Comparison of ENCODE assay signal across 8 cellular contexts in genomic region chr5:178204205-178205009, GRCh38.
A peak's percentile ranks its signal among the peaks of the same experiment; 100 is the strongest.
DNase-seq lines count a peak whose midpoint lies in the region; ATAC-seq lines count a peak whose summit lies in the region.

Gene HNRNPAB, plus strand, starts transcription at chr5:178204533. Its CDS starts 305 bp downstream, at chr5:178204838.

- DNase-seq in Ammon's horn (ENCODE audit: low spot score) (peak; percentile 98), GM19238 (ENCODE audit: insufficient read length, low spot score) (peak; percentile 96), NCI-H524 (lab: John Stamatoyannopoulos, UW) (peak; percentile 72 to 93)
- peak; percentile 95 to 96 for DNase-seq in activated CD4-positive, alpha-beta T cell treated with anti-CD3 and anti-CD28 coated beads for 4 hours
- DNase-seq in stimulated activated CD4-positive, alpha-beta T cell treated with anti-CD3 and anti-CD28 coated beads, Interleukin-1b, Interleukin-23, amount 100 ng/mL, for 4 hours (ENCODE audit: low read depth in 2 of 2), result peak; percentile 90 to 98

- no peaks in the 10 kb centered on the region for H3K27me3 ChIP-seq in layer of hippocampus (ENCODE audit: control insufficient read depth, insufficient read depth, low read length)

- H3K27ac ChIP-seq in cingulate gyrus (ENCODE audit: low read depth, low read length) (peak within 1 kb of the TSS; percentile 54), layer of hippocampus (ENCODE audit: low read depth, low read length) (peak within 1 kb of the TSS; percentile 80)

- ATAC-seq in HG03442 (IDR thresholded peaks at IDR 0.05; ENCODE audit: unreplicated experiment), result peak; percentile 82

Comparison
In these comparisons a context has a peak if more than half of its experiments do, and no peak if none do; other contexts are left out.
1. Peak in every context shown above with its lines: DNase-seq, ATAC-seq and H3K27ac ChIP-seq.